ENCODE assay signal across 8 cellular contexts in genomic region chr15:101489236-101489632, GRCh38. TPM values are rescaled to one million over a fixed set of nuclear protein-coding genes. Genes with fewer than 3 reads are reported as not detected.
DNase-seq lines count a peak whose midpoint lies in the region; ATAC-seq and TF ChIP-seq lines count a peak whose summit lies in the region.

No MANE protein-coding gene starts in this region.

- no peak for ATAC-seq in HG03571 (IDR thresholded peaks at IDR 0.05; ENCODE audit: unreplicated experiment)

- H3K4me2 ChIP-seq in skeletal muscle satellite cell (ENCODE audit: low read length): peak overlapping the region; percentile 37

- DNase-seq in NCI-H2227 (lab: John Stamatoyannopoulos, UW; ENCODE audit: unreplicated experiment): peak; percentile 15
- DNase-seq in NCI-H2227 treated with DMSO at 0.1 percent for 48 hours (lab: John Stamatoyannopoulos, UW): no peak
- peak; percentile 19 for DNase-seq in NCI-H460 (ENCODE audit: extremely low read depth, low read depth)
- peak; percentile 14 for DNase-seq in fibroblast of pulmonary artery (ENCODE audit: low read depth)
- DNase-seq in central memory CD4-positive, alpha-beta T cell: no peak
- DNase-seq in SHP77 treated with DMSO at 0.1 percent for 48 hours (lab: John Stamatoyannopoulos, UW): no peak

- H3K9me3 ChIP-seq in skeletal muscle satellite cell (replicated peaks; ENCODE audit: low read length): no peaks in the 10 kb centered on the region

- TF ChIP-seq CTCF in fibroblast of pulmonary artery (IDR thresholded peaks at IDR 0.05; ENCODE audit: low read length, missing control alignments): no peak

- peaks cover 55% of the 10 kb centered on the region for H3K27me3 ChIP-seq in skeletal muscle satellite cell (ENCODE audit: control insufficient read depth, insufficient read depth, low read length)

- no peak overlapping the region for H3K9ac ChIP-seq in skeletal muscle satellite cell (ENCODE audit: low read depth, low read length)

- no peaks in the 10 kb centered on the region for H3K36me3 ChIP-seq in skeletal muscle satellite cell (ENCODE audit: insufficient read depth, low read length)

- H3K4me1 ChIP-seq in skeletal muscle satellite cell (ENCODE audit: control insufficient read depth, insufficient read depth, low read length): no peaks in the 10 kb centered on the region

- H3K4me3 ChIP-seq in fibroblast of pulmonary artery (replicated peaks; ENCODE audit: low read depth, low read length) (no peak overlapping the region), skeletal muscle satellite cell (ENCODE audit: low read length) (no peak overlapping the region)

RNA-seq across cellular contexts. Expression of gene PCSK6, which starts 0.3 kb away (rescaled TPM):
- total RNA-seq in NCI-H460 (2014; rRNA removed; shearing (Covaris generic)): 20.2 and 22.4 TPM in 2 replicates
- polyA plus RNA-seq in NCI-H460 (2014; cell fraction: nucleus; rRNA removed): 15.0 and 22.6 TPM in 2 replicates
- 0.44 and 2.0 TPM in 2 replicates for total RNA-seq in skeletal muscle satellite cell (2012; rRNA removed)

Comparison
In these comparisons a context has a peak if more than half of its experiments do, and no peak if none do; other contexts are left out.
1. DNase-seq: peak in NCI-H2227 (single experiment), NCI-H460 (single experiment) and fibroblast of pulmonary artery (single experiment); none in NCI-H2227 treated with DMSO at 0.1 percent for 48 hours (single experiment), central memory CD4-positive, alpha-beta T cell (single experiment) and SHP77 treated with DMSO at 0.1 percent for 48 hours (single experiment).